In the genomic region with DNA sequence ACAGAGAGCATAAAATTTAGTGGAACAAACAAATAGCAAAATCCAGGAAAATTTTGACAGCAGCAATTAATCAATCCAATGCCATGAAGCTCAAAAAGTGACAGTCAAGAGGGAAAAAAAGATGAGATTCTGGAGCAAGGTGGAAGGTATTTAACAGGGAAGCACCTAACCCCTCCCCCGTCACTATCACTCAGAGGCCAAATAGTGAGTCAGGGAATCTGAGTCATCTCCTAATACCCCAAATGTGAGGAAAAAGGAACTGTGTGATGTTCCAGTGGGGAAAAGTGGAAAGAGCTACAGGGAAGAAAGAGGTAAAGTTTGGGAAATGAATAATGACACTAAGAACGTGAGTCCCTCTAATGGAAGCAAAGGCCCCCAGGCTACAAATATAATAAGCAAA, we compare ENCODE assay signal across 29 cellular contexts.
A peak's percentile ranks its signal among the peaks of the same experiment; 100 is the strongest.
DNase-seq lines count a peak whose midpoint lies in the region; ATAC-seq, FAIRE-seq and TF ChIP-seq lines count a peak whose summit lies in the region.
"Had no signal": no experiment of that assay in that cellular context is flagged by ENCODE, and none has a peak within 500 bp of the region (broad histone marks: within the 10 kb centered on the region; RNA-seq: fewer than 3 reads in every experiment).

No MANE protein-coding gene starts in this region.

- intact Hi-C loops in K562 (cut with micrococcal nuclease) (no loop called here), heart left ventricle (cut with DNase I) (no loop called here)

- H3K9me3 ChIP-seq in K562 (replicated peaks; ENCODE audit: control insufficient read depth, insufficient read depth, low read depth, low read length) (no peaks in the 10 kb centered on the region), heart left ventricle (no peaks in the 10 kb centered on the region)
- H3K9me3 ChIP-seq: BLaER1, gastroesophageal sphincter, psoas muscle, vagina had no signal

- no peak for FAIRE-seq in K562 (lab: Jason Lieb, UNC)
- FAIRE-seq: islet of Langerhans had no signal

- H2AFZ ChIP-seq in K562 (ENCODE audit: low read depth, low read length) = no peak overlapping the region

- no peaks in the 10 kb centered on the region for H3K9me1 ChIP-seq in K562 (ENCODE audit: control insufficient read depth, insufficient read depth, low read length)

- TF ChIP-seq POLR2A in K562 (conservative IDR thresholded peaks at IDR 0.05) = no peak
- no peak for TF ChIP-seq POLR2A in heart left ventricle (IDR thresholded peaks at IDR 0.05)

- CTCF ChIA-PET in K562 (lab: Yijun Ruan, JAX; ENCODE audit: low intra/inter-chr PET ratio) = no interaction called here

- H3K79me2 ChIP-seq in K562 (ENCODE audit: control insufficient read depth, insufficient read depth, low read length) = no peaks in the 10 kb centered on the region

- in situ Hi-C loops in K562 (cut with MboI) = no loop called here

- H4K20me1 ChIP-seq in K562 (replicated peaks; ENCODE audit: control insufficient read depth, insufficient read depth, low read length) = no peaks in the 10 kb centered on the region
- H4K20me1 ChIP-seq: BLaER1 had no signal

- TF ChIP-seq EP300 in K562 (IDR thresholded peaks at IDR 0.05; ENCODE audit: low read length) = no peak

- peaks cover 0 to 2% of the 10 kb centered on the region in 2 experiments; a peak in 1 of 5 replicates for H3K4me1 ChIP-seq in K562 (replicated peaks in 1 of 2; ENCODE audit: control insufficient read depth in 2 of 2, insufficient read depth in 2 of 2, low read length in 2 of 2)
- no peaks in the 10 kb centered on the region for H3K4me1 ChIP-seq in heart left ventricle
- H3K4me1 ChIP-seq: BLaER1, gastroesophageal sphincter, psoas muscle, vagina had no signal

- H3K4me3 ChIP-seq in K562 = no peak overlapping the region
- no peak overlapping the region for H3K4me3 ChIP-seq in heart left ventricle
- H3K4me3 ChIP-seq: BLaER1, gastroesophageal sphincter, psoas muscle, vagina had no signal

- H3K4me2 ChIP-seq in K562 (ENCODE audit: insufficient read depth, low read length) = no peak overlapping the region
- H3K4me2 ChIP-seq: BLaER1 had no signal

- DNase-seq in DMS53 (lab: John Stamatoyannopoulos, UW) = peak; percentile 43
- peak; percentile 50 for DNase-seq in HT1080 (ENCODE audit: low read depth)
- peak in 1 of 4 experiments; percentile 13 for DNase-seq in K562 (ENCODE audit: extremely low read depth in 1 of 4, low spot score in 3 of 4)
- DNase-seq in islet precursor cell = peak; percentile 76
- DNase-seq in DMS153 treated with DMSO at 0.1 percent for 48 hours (lab: John Stamatoyannopoulos, UW; ENCODE audit: unreplicated experiment) = no peak
- DNase-seq in heart left ventricle = no peak
- DNase-seq: activated CD8-positive, alpha-beta T cell treated with anti-CD3 and anti-CD28 coated beads, Interleukin-2, amount 10 ng/mL, durations not matched to agents 7 days and 5 days; activated T-cell treated with anti-CD3 and anti-CD28 coated beads for 4 hours; anterior cingulate cortex; COR-L47; hypothalamus; naive thymus-derived CD8-positive, alpha-beta T cell; NCI-H1436; NCI-H2081 treated with DMSO at 0.1 percent for 48 hours; NCI-H345; NCI-H774; nucleus accumbens; psoas muscle; stimulated activated CD4-positive, alpha-beta T cell treated with anti-CD3 and anti-CD28 coated beads, Interleukin-15, amount 100 ng/mL, for 24 hours; stimulated activated naive CD4-positive, alpha-beta T cell; T-helper 2 cell had no signal

- no peak overlapping the region for H3K27ac ChIP-seq in K562 (ENCODE audit: extremely low read depth, low read depth, low read length)
- no peak overlapping the region for H3K27ac ChIP-seq in heart left ventricle
- H3K27ac ChIP-seq: BLaER1, gastroesophageal sphincter, psoas muscle, vagina had no signal

- ATAC-seq in K562 (peak; percentile 27; the same call in 1 of the 3 replicates), GM19455 (IDR thresholded peaks at IDR 0.05; ENCODE audit: unreplicated experiment) (no peak), heart left ventricle (no peak), HG03354 (IDR thresholded peaks at IDR 0.05; ENCODE audit: poor library complexity, severe bottlenecking, unreplicated experiment) (no peak)
- ATAC-seq: activated CD8-positive, alpha-beta T cell treated with anti-CD3 and anti-CD28 coated beads, Interleukin-2, amount 10 ng/mL, durations not matched to agents 7 days and 5 days; activated naive CD4-positive, alpha-beta T cell treated with anti-CD3 and anti-CD28 coated beads, Interleukin-2, amount 50 U/mL, for 72 hours; gastroesophageal sphincter; naive thymus-derived CD8-positive, alpha-beta T cell; psoas muscle; SK-N-SH treated with all-trans-retinoic acid at 6 μM for 48 hours had no signal

- H3K27me3 ChIP-seq in K562 (ENCODE audit: control insufficient read depth in 2 of 2, insufficient read depth in 2 of 2, low read length in 2 of 2) (0 out of 5 replicates have a peak, but pooled peaks cover 0 to 3% of the 10 kb centered on the region in 2 experiments), heart left ventricle (no peaks in the 10 kb centered on the region)
- H3K27me3 ChIP-seq: BLaER1, gastroesophageal sphincter, vagina had no signal

- no peak overlapping the region for H3K9ac ChIP-seq in K562 (ENCODE audit: insufficient read depth in 1 of 2, low read depth in 2 of 2, low read length in 2 of 2)
- H3K9ac ChIP-seq: BLaER1 had no signal

- no peak for TF ChIP-seq RAD21 in K562 (CRISPR knock-in tag; conservative IDR thresholded peaks at IDR 0.05 in 1 of 2, IDR thresholded peaks at IDR 0.05 in 1 of 2)

- 4% methylated on average over 2 of the region's 2 CpGs for WGBS in K562 (ENCODE audit: insufficient coverage, low coverage, missing lambda C conversion rate)
- 69 to 79% (median 73%) methylated on average over 2 of the region's 2 CpGs for WGBS in heart left ventricle, 4 donors

- POLR2A ChIA-PET in K562 (lab: Yijun Ruan, JAX) = no interaction called here

- BruUV-seq in K562 (replicated peaks; lab: Mats Ljungman, UMichigan) = no TSS peak

- H3K36me3 ChIP-seq in K562 (ENCODE audit: control insufficient read depth, insufficient read depth, low read length) = no peaks in the 10 kb centered on the region
- H3K36me3 ChIP-seq in heart left ventricle = no peaks in the 10 kb centered on the region
- H3K36me3 ChIP-seq: BLaER1, gastroesophageal sphincter, vagina had no signal

- TF ChIP-seq CTCF in K562 (IDR thresholded peaks at IDR 0.05 in 2 of 3, conservative IDR thresholded peaks at IDR 0.05 in 1 of 3; ENCODE audit: insufficient read depth in 2 of 3, low read depth in 1 of 3, low read length in 3 of 3) = no peak
- TF ChIP-seq CTCF in heart left ventricle (IDR thresholded peaks at IDR 0.05) = no peak

TF ChIP-seq in K562, 482 proteins besides CTCF, POLR2A, EP300 and RAD21 (continues in another document):
- TF ChIP-seq JUND (IDR thresholded peaks at IDR 0.05; ENCODE audit: borderline replicate concordance, low read depth, low read length) (peak; percentile 65; the same call in 1 of the 2 replicates), JUND (tag; IDR thresholded peaks at IDR 0.05; ENCODE audit: borderline replicate concordance, low read depth, low read length) (peak; percentile 77; the same call in 2 of the 3 replicates), CAMTA2 (CRISPR knock-in tag; conservative IDR thresholded peaks at IDR 0.05) (no peak), FOSL1 (tag; conservative IDR thresholded peaks at IDR 0.05) (peak; percentile 83), POLR2H (tag; IDR thresholded peaks at IDR 0.05; ENCODE audit: low read depth) (no peak), NELFE (IDR thresholded peaks at IDR 0.05; ENCODE audit: insufficient read depth, insufficient read length) (no peak), JUN (IDR thresholded peaks at IDR 0.05; ENCODE audit: borderline replicate concordance, low read depth, low read length) (0 out of 2 replicates have a peak, but pooled peaks have one; percentile 50), JUN (CRISPR knock-in tag; IDR thresholded peaks at IDR 0.05; ENCODE audit: borderline replicate concordance) (no peak), KAT7 (CRISPR knock-in tag; IDR thresholded peaks at IDR 0.05; ENCODE audit: borderline replicate concordance) (no peak)
- TF ChIP-seq, protein P1, sequence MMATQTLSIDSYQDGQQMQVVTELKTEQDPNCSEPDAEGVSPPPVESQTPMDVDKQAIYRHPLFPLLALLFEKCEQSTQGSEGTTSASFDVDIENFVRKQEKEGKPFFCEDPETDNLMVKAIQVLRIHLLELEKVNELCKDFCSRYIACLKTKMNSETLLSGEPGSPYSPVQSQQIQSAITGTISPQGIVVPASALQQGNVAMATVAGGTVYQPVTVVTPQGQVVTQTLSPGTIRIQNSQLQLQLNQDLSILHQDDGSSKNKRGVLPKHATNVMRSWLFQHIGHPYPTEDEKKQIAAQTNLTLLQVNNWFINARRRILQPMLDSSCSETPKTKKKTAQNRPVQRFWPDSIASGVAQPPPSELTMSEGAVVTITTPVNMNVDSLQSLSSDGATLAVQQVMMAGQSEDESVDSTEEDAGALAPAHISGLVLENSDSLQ (IDR thresholded peaks at IDR 0.05) = 0 out of 2 replicates have a peak, but pooled peaks have one; percentile 23
- TF ChIP-seq, protein P2, sequence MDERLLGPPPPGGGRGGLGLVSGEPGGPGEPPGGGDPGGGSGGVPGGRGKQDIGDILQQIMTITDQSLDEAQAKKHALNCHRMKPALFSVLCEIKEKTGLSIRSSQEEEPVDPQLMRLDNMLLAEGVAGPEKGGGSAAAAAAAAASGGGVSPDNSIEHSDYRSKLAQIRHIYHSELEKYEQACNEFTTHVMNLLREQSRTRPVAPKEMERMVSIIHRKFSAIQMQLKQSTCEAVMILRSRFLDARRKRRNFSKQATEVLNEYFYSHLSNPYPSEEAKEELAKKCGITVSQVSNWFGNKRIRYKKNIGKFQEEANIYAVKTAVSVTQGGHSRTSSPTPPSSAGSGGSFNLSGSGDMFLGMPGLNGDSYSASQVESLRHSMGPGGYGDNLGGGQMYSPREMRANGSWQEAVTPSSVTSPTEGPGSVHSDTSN (CRISPR knock-in tag; IDR thresholded peaks at IDR 0.05; ENCODE audit: low read depth) = no peak
- TF ChIP-seq, protein P2 (tag; conservative IDR thresholded peaks at IDR 0.05; ENCODE audit: low read depth) = peak; percentile 50; the same call in 1 of the 2 replicates

Comparison
In these comparisons a context has a peak if more than half of its experiments do, and no peak if none do; other contexts are left out.
1. DNase-seq: peak in DMS53 (single experiment), HT1080 (single experiment) and islet precursor cell (single experiment); none in DMS153 treated with DMSO at 0.1 percent for 48 hours (single experiment) and heart left ventricle (0 of 5).